In the genomic region with DNA sequence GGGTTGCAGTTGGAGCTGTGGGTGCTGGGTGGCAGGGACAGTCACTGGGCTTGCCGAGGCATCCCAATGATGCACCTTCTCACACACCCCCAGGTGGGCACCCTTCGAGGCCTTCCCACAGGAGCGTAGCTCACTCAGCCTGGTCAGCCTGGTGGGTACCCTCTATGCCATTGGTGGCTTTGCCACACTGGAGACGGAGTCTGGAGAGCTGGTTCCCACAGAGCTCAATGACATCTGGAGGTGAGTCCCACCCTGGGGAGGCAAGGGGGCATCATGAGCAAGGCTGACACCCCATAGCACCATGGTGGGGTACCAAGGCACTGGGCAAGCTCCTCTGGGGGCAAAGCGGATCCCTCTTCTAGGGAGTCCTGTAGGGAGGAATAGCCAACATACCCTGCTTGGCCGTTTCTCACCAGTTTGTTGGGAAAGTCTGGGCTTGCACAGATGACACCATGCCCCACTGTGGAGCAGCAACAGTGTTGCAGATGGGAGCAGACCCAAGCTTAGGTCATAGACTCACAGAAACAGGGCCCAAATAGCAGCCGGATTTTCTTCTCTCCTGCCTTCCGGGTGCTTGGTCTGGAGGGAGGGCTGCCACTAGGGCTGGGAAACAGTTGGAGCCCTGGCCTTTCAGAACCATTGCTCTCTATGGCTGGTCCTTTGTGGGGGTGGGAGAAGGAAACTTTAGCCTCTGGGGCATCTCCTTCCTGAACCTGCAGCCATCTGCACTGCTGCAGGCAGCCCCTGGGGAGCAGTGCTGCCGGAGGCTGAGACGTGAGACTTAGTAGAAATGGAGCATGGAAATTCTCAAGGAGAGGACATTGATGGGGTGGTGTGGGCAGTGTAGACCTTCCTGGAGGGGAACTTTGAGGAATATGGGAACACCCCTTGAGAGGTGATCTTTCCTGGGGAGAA, we compare ENCODE assay signal across 1 cellular context.
TF ChIP-seq lines count a peak whose summit lies in the region.

No MANE protein-coding gene starts in this region.

TF ChIP-seq in K562, 482 proteins besides CTCF, POLR2A, EP300 and RAD21:
- TF ChIP-seq DDX20 (tag; IDR thresholded peaks at IDR 0.05; ENCODE audit: low read depth): no peak
- TF ChIP-seq KAT2B (IDR thresholded peaks at IDR 0.05; ENCODE audit: low read depth, low read length): no peak
- TF ChIP-seq ZNF124 (CRISPR knock-in tag; IDR thresholded peaks at IDR 0.05): no peak
- TF ChIP-seq, protein P1, sequence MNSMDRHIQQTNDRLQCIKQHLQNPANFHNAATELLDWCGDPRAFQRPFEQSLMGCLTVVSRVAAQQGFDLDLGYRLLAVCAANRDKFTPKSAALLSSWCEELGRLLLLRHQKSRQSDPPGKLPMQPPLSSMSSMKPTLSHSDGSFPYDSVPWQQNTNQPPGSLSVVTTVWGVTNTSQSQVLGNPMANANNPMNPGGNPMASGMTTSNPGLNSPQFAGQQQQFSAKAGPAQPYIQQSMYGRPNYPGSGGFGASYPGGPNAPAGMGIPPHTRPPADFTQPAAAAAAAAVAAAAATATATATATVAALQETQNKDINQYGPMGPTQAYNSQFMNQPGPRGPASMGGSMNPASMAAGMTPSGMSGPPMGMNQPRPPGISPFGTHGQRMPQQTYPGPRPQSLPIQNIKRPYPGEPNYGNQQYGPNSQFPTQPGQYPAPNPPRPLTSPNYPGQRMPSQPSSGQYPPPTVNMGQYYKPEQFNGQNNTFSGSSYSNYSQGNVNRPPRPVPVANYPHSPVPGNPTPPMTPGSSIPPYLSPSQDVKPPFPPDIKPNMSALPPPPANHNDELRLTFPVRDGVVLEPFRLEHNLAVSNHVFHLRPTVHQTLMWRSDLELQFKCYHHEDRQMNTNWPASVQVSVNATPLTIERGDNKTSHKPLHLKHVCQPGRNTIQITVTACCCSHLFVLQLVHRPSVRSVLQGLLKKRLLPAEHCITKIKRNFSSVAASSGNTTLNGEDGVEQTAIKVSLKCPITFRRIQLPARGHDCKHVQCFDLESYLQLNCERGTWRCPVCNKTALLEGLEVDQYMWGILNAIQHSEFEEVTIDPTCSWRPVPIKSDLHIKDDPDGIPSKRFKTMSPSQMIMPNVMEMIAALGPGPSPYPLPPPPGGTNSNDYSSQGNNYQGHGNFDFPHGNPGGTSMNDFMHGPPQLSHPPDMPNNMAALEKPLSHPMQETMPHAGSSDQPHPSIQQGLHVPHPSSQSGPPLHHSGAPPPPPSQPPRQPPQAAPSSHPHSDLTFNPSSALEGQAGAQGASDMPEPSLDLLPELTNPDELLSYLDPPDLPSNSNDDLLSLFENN (IDR thresholded peaks at IDR 0.05; ENCODE audit: low read depth in 2 of 2, low read length in 2 of 2): no peak
- no peak for TF ChIP-seq ETS2 (tag; IDR thresholded peaks at IDR 0.05; ENCODE audit: borderline replicate concordance, poor library complexity, severe bottlenecking)
- TF ChIP-seq USF1 (CRISPR knock-in tag; IDR thresholded peaks at IDR 0.05): no peak
- TF ChIP-seq, protein P2, sequence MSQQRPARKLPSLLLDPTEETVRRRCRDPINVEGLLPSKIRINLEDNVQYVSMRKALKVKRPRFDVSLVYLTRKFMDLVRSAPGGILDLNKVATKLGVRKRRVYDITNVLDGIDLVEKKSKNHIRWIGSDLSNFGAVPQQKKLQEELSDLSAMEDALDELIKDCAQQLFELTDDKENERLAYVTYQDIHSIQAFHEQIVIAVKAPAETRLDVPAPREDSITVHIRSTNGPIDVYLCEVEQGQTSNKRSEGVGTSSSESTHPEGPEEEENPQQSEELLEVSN (IDR thresholded peaks at IDR 0.05; ENCODE audit: borderline replicate concordance in 1 of 2, extremely low read depth in 1 of 2, insufficient read depth in 1 of 2, insufficient read length in 1 of 2, low read depth in 1 of 2, low read length in 1 of 2, poor library complexity in 1 of 2, severe bottlenecking in 1 of 2): no peak
- TF ChIP-seq ZSCAN32 (CRISPR knock-in tag; IDR thresholded peaks at IDR 0.05): no peak
- TF ChIP-seq NFE2 (IDR thresholded peaks at IDR 0.05; ENCODE audit: low read depth): no peak
- no peak for TF ChIP-seq ARNT (IDR thresholded peaks at IDR 0.05)
- no peak for TF ChIP-seq ELK3 (CRISPR knock-in tag; IDR thresholded peaks at IDR 0.05)
- TF ChIP-seq, protein P3, sequence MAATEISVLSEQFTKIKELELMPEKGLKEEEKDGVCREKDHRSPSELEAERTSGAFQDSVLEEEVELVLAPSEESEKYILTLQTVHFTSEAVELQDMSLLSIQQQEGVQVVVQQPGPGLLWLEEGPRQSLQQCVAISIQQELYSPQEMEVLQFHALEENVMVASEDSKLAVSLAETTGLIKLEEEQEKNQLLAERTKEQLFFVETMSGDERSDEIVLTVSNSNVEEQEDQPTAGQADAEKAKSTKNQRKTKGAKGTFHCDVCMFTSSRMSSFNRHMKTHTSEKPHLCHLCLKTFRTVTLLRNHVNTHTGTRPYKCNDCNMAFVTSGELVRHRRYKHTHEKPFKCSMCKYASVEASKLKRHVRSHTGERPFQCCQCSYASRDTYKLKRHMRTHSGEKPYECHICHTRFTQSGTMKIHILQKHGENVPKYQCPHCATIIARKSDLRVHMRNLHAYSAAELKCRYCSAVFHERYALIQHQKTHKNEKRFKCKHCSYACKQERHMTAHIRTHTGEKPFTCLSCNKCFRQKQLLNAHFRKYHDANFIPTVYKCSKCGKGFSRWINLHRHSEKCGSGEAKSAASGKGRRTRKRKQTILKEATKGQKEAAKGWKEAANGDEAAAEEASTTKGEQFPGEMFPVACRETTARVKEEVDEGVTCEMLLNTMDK (IDR thresholded peaks at IDR 0.05; ENCODE audit: borderline replicate concordance, insufficient read depth, low read depth, low read length, poor library complexity, severe bottlenecking): no peak
- no peak for TF ChIP-seq ZNF76 (CRISPR knock-in tag; IDR thresholded peaks at IDR 0.05; ENCODE audit: borderline replicate concordance)
- TF ChIP-seq SIN3A (IDR thresholded peaks at IDR 0.05; ENCODE audit: borderline replicate concordance in 2 of 2, control insufficient read depth in 1 of 2, low read depth in 2 of 2, low read length in 2 of 2): no peak
- no peak for TF ChIP-seq ATF4 (CRISPR knock-in tag; IDR thresholded peaks at IDR 0.05)
